Comparison of ENCODE assay signal across 8 cellular contexts in genomic region chr4:151325320-151326246, GRCh38. TPM values are rescaled to one million over a fixed set of nuclear protein-coding genes. Genes with fewer than 3 reads are reported as not detected.
A peak's percentile ranks its signal among the peaks of the same experiment; 100 is the strongest.
DNase-seq lines count a peak whose midpoint lies in the region; ATAC-seq and TF ChIP-seq lines count a peak whose summit lies in the region.

SH3D19 (minus strand) TSS chr4:151325605; CDS start chr4:151325352, 253 bp downstream.

- TF ChIP-seq CTCF in MM.1S (IDR thresholded peaks at IDR 0.05; ENCODE audit: low read length) (no peak), adrenal gland (IDR thresholded peaks at IDR 0.05) (peak in 1 of 6 experiments; percentile 2), omental fat pad (IDR thresholded peaks at IDR 0.05) (no peak)

- intact Hi-C loops in adrenal gland (cut with DNase I) (no loop called here), Right ventricle myocardium superior (cut with DNase I) (loop anchor here (10.0 kb wide), 1 partner anchor 51 kb away; the partner anchor contains the start of gene PRSS48)

- no peaks in the 10 kb centered on the region for H3K4me1 ChIP-seq in MM.1S (ENCODE audit: low read length)
- H3K4me1 ChIP-seq in adrenal gland (replicated peaks in 1 of 2) = peaks cover 10 to 33% of the 10 kb centered on the region in 2 donors
- no peaks in the 10 kb centered on the region for H3K4me1 ChIP-seq in Karpas-422 (ENCODE audit: low read length)

- H3K27me3 ChIP-seq in MM.1S (replicated peaks; ENCODE audit: insufficient read depth, low read length) (peaks cover 9% of the 10 kb centered on the region; the same call in 1 of the 2 replicates), adrenal gland (no peaks in the 10 kb centered on the region), Karpas-422 (ENCODE audit: low read length) (no peaks in the 10 kb centered on the region)

- TF ChIP-seq POLR2A in adrenal gland (IDR thresholded peaks at IDR 0.05) (peak; percentile 47 to 69), erythroblast (IDR thresholded peaks at IDR 0.05; ENCODE audit: low read length) (no peak)

- H3K9me3 ChIP-seq in MM.1S (replicated peaks; ENCODE audit: insufficient read depth, low read length) = no peaks in the 10 kb centered on the region
- H3K9me3 ChIP-seq in adrenal gland (replicated peaks in 1 of 3) = no peaks in the 10 kb centered on the region
- H3K9me3 ChIP-seq in Karpas-422 (ENCODE audit: low read length) = no peaks in the 10 kb centered on the region

- H3K27ac ChIP-seq in MM.1S (ENCODE audit: low read length) (no peak within 1 kb of the TSS), adrenal gland (peak within 1 kb of the TSS; percentile 67 to 96 (median 92)), Karpas-422 (ENCODE audit: low read length) (no peak within 1 kb of the TSS)

- H3K4me3 ChIP-seq in MM.1S (ENCODE audit: low read length) (peak within 1 kb of the TSS; percentile 56), adrenal gland (peak within 1 kb of the TSS in 3 of 4 donors; percentile 32 to 77 (median 41)), Karpas-422 (ENCODE audit: low read length) (no peak within 1 kb of the TSS)

- peak; percentile 76 for DNase-seq in EL
- peak; percentile 15 for DNase-seq in MM.1S
- peak; percentile 62 to 79 (median 70) for DNase-seq in adrenal gland
- DNase-seq in Right ventricle myocardium superior = peak; percentile 84
- DNase-seq in omental fat pad (ENCODE audit: low spot score) = no peak
- no peak for DNase-seq in Karpas-422
- DNase-seq in erythroblast (lab: John Stamatoyannopoulos, UW) = no peak

- H3K36me3 ChIP-seq in MM.1S (replicated peaks; ENCODE audit: insufficient read depth, low read length) = no peaks in the 10 kb centered on the region
- H3K36me3 ChIP-seq in adrenal gland (replicated peaks in 1 of 2) = no peaks in the 10 kb centered on the region
- no peaks in the 10 kb centered on the region for H3K36me3 ChIP-seq in Karpas-422 (ENCODE audit: insufficient read depth, low read length)

- no peaks in the 10 kb centered on the region for H3F3A ChIP-seq in MM.1S (ENCODE audit: insufficient read depth, low read length)

- H3K79me2 ChIP-seq in MM.1S (ENCODE audit: low read length) = no peaks in the 10 kb centered on the region
- no peaks in the 10 kb centered on the region for H3K79me2 ChIP-seq in Karpas-422 (ENCODE audit: low read length)

- H3K4me2 ChIP-seq in MM.1S (ENCODE audit: low read depth, low read length) (peak within 1 kb of the TSS; percentile 86), Karpas-422 (ENCODE audit: low read depth, low read length, poor library complexity, severe bottlenecking) (no peak within 1 kb of the TSS)

- H3K9ac ChIP-seq in MM.1S (ENCODE audit: low read length) (peak within 1 kb of the TSS; percentile 4; the same call in 1 of the 2 replicates), Karpas-422 (ENCODE audit: low read length) (no peak within 1 kb of the TSS)

- ATAC-seq in Right ventricle myocardium superior (ENCODE audit: poor library complexity) (peak; percentile 91), omental fat pad (ENCODE audit: low FRiP score) (peak; percentile 92), HG02588 (IDR thresholded peaks at IDR 0.05; ENCODE audit: unreplicated experiment) (no peak)

- H3K9me2 ChIP-seq in MM.1S (replicated peaks; ENCODE audit: insufficient read depth, low read length) (no peaks in the 10 kb centered on the region), Karpas-422 (replicated peaks; ENCODE audit: insufficient read depth, low read length) (no peaks in the 10 kb centered on the region)

- peak within 1 kb of the TSS; percentile 86 for H2AFZ ChIP-seq in MM.1S (ENCODE audit: low read length)
- H2AFZ ChIP-seq in Karpas-422 (ENCODE audit: low read length) = no peak within 1 kb of the TSS

- WGBS in adrenal gland, 4 donors = 6 to 12% (median 8%) methylated on average over 34 to 66 of the region's 66 CpGs

- H4K20me1 ChIP-seq in MM.1S (ENCODE audit: insufficient read depth, low read length) (no peaks in the 10 kb centered on the region), Karpas-422 (ENCODE audit: insufficient read depth, low read depth, low read length) (no peaks in the 10 kb centered on the region)

RNA-seq across cellular contexts. Expression of gene SH3D19, which starts in this region (rescaled TPM):
- total RNA-seq in adrenal gland (100 to 1,000 TPM in 1 of 8 donors, 10 to 100 TPM in 7; 21.4 to 117 (median 48.5) TPM), Right ventricle myocardium superior (96.7 TPM), omental fat pad (100 to 1,000 TPM; 161 to 226 (median 191) TPM)
- 10 to 100 TPM; 22.3 to 32.7 (median 23.6) TPM for polyA plus RNA-seq in adrenal gland
- not detected in 2 replicates for total RNA-seq in Karpas-422 (2014; rRNA removed; shearing (Covaris generic); ENCODE audit: low replicate concordance)

Comparison
In these comparisons a context has a peak if more than half of its experiments do, and no peak if none do; other contexts are left out.
1. RNA of gene SH3D19 (total RNA-seq): 161 to 226 TPM in omental fat pad, 96.7 TPM in Right ventricle myocardium superior (single experiment) and 21.4 to 117 TPM in adrenal gland; not detected in Karpas-422; every median in the first group is over 10 times any median in the second.
2. DNase-seq: peak in EL (single experiment), MM.1S (single experiment), adrenal gland (7 of 7) and Right ventricle myocardium superior (single experiment); none in omental fat pad (single experiment), Karpas-422 (single experiment) and erythroblast (0 of 2).
3. H3K27ac ChIP-seq: peak in adrenal gland (5 of 5); none in MM.1S (single experiment) and Karpas-422 (single experiment).